In genomic region chr16:57188711-57189002, GRCh38 we compare ENCODE assay signal across 17 cellular contexts. TPM values are rescaled to one million over a fixed set of nuclear protein-coding genes. Genes with fewer than 3 reads are reported as not detected.
DNase-seq lines count a peak whose midpoint lies in the region; ATAC-seq and TF ChIP-seq lines count a peak whose summit lies in the region.
"Had no signal": no experiment of that assay in that cellular context is flagged by ENCODE, and none has a peak within 500 bp of the region (broad histone marks: within the 10 kb centered on the region; RNA-seq: fewer than 3 reads in every experiment).

No MANE protein-coding gene starts in this region.

- no peak overlapping the region for H3K27ac Mint-ChIP-seq in CD4-positive, CD25-positive, alpha-beta regulatory T cell
- peak overlapping the region; percentile 45 for H3K27ac Mint-ChIP-seq in activated naive CD8-positive, alpha-beta T cell treated with anti-CD3 and anti-CD28 coated beads for 36 hours
- peak overlapping the region in 4 of 10 donors; percentile 5 to 66 (median 37) for H3K27ac Mint-ChIP-seq in naive thymus-derived CD8-positive, alpha-beta T cell
- H3K27ac Mint-ChIP-seq: B cell had no signal

- CTCF ChIA-PET in HEK293 (lab: Yijun Ruan, JAX) = no interaction called here

- intact Hi-C loops in upper lobe of right lung (cut with DNase I) = no loop called here

- H3K9me3 Mint-ChIP-seq in CD4-positive, CD25-positive, alpha-beta regulatory T cell = peaks cover 0 to 3% (median 0%) of the 10 kb centered on the region in 7 donors
- H3K9me3 Mint-ChIP-seq in activated naive CD8-positive, alpha-beta T cell treated with anti-CD3 and anti-CD28 coated beads for 36 hours = peaks cover 2% of the 10 kb centered on the region
- H3K9me3 Mint-ChIP-seq in naive thymus-derived CD8-positive, alpha-beta T cell = peaks cover 0 to 2% (median 0%) of the 10 kb centered on the region in 9 donors

- H3K4me1 ChIP-seq in CD4-positive, CD25-positive, alpha-beta regulatory T cell (ENCODE audit: control insufficient read depth, insufficient read depth, low read length, poor library complexity, severe bottlenecking) = peaks cover 45% of the 10 kb centered on the region
- H3K4me1 ChIP-seq in HEK293 (ENCODE audit: control insufficient read depth, insufficient read depth, low read length) (peaks cover 20% of the 10 kb centered on the region), upper lobe of right lung (peaks cover 35% of the 10 kb centered on the region)

- H3K27me3 ChIP-seq in CD4-positive, CD25-positive, alpha-beta regulatory T cell (ENCODE audit: control insufficient read depth, insufficient read depth, low read length) = no peaks in the 10 kb centered on the region
- H3K27me3 ChIP-seq in upper lobe of right lung = no peaks in the 10 kb centered on the region
- H3K27me3 ChIP-seq: foreskin keratinocyte had no signal

- DNase-seq in CD4-positive, CD25-positive, alpha-beta regulatory T cell = no peak
- no peak for DNase-seq in activated naive CD8-positive, alpha-beta T cell treated with anti-CD3 and anti-CD28 coated beads for 36 hours
- no peak for DNase-seq in naive thymus-derived CD8-positive, alpha-beta T cell
- DNase-seq in upper lobe of right lung = no peak
- DNase-seq: activated naive CD4-positive, alpha-beta T cell treated with anti-CD3 and anti-CD28 coated beads, Interleukin-2, amount 50 U/mL, for 16 hours; caudate nucleus; DMS79; foreskin keratinocyte; NCI-H2029; NCI-H69; SW 1271 had no signal

- TF ChIP-seq CTCF in HEK293 (tag by site-specific recombination; IDR thresholded peaks at IDR 0.05) (no peak), upper lobe of right lung (IDR thresholded peaks at IDR 0.05) (no peak)

- peaks cover 4% of the 10 kb centered on the region for H3K36me3 ChIP-seq in CD4-positive, CD25-positive, alpha-beta regulatory T cell (ENCODE audit: control insufficient read depth, insufficient read depth, low read length)
- H3K36me3 ChIP-seq in HEK293 (ENCODE audit: control insufficient read depth in 2 of 2, insufficient read depth in 1 of 2, low read length in 2 of 2) (no peaks in the 10 kb centered on the region), upper lobe of right lung (no peaks in the 10 kb centered on the region)

- ATAC-seq in CD4-positive, CD25-positive, alpha-beta regulatory T cell (ENCODE audit: low read depth in 2 of 2) = no peak
- no peak for ATAC-seq in naive thymus-derived CD8-positive, alpha-beta T cell
- ATAC-seq in upper lobe of right lung (no peak), GM21737 (IDR thresholded peaks at IDR 0.05; ENCODE audit: unreplicated experiment) (no peak), GM21825 (IDR thresholded peaks at IDR 0.05; ENCODE audit: unreplicated experiment) (no peak), HG02884 (IDR thresholded peaks at IDR 0.05; ENCODE audit: unreplicated experiment) (no peak)
- ATAC-seq: foreskin keratinocyte had no signal

- no peaks in the 10 kb centered on the region for H3K27me3 Mint-ChIP-seq in CD4-positive, CD25-positive, alpha-beta regulatory T cell
- H3K27me3 Mint-ChIP-seq in activated naive CD8-positive, alpha-beta T cell treated with anti-CD3 and anti-CD28 coated beads for 36 hours = no peaks in the 10 kb centered on the region
- no peaks in the 10 kb centered on the region for H3K27me3 Mint-ChIP-seq in naive thymus-derived CD8-positive, alpha-beta T cell
- H3K27me3 Mint-ChIP-seq: B cell had no signal

- peak overlapping the region; percentile 42 to 73 (median 56) for H3K4me3 Mint-ChIP-seq in CD4-positive, CD25-positive, alpha-beta regulatory T cell
- peak overlapping the region; percentile 7 for H3K4me3 Mint-ChIP-seq in activated naive CD8-positive, alpha-beta T cell treated with anti-CD3 and anti-CD28 coated beads for 36 hours
- H3K4me3 Mint-ChIP-seq in naive thymus-derived CD8-positive, alpha-beta T cell = peak overlapping the region in 9 of 10 donors; percentile 5 to 68 (median 48)

- H3K36me3 Mint-ChIP-seq in CD4-positive, CD25-positive, alpha-beta regulatory T cell = no peaks in the 10 kb centered on the region
- peaks cover 14% of the 10 kb centered on the region for H3K36me3 Mint-ChIP-seq in activated naive CD8-positive, alpha-beta T cell treated with anti-CD3 and anti-CD28 coated beads for 36 hours
- H3K36me3 Mint-ChIP-seq in naive thymus-derived CD8-positive, alpha-beta T cell = peaks cover 0 to 17% (median 0%) of the 10 kb centered on the region in 3 donors

- H3K9me3 ChIP-seq in CD4-positive, CD25-positive, alpha-beta regulatory T cell (ENCODE audit: control insufficient read depth in 2 of 2, low read length in 2 of 2) = no peaks in the 10 kb centered on the region
- H3K9me3 ChIP-seq in HEK293 (ENCODE audit: control insufficient read depth, insufficient read depth, low read depth, low read length) = no peaks in the 10 kb centered on the region
- no peaks in the 10 kb centered on the region for H3K9me3 ChIP-seq in upper lobe of right lung

- no peak overlapping the region for H3K4me3 ChIP-seq in CD4-positive, CD25-positive, alpha-beta regulatory T cell (ENCODE audit: low read depth, low read length)
- H3K4me3 ChIP-seq in HEK293 (ENCODE audit: low read depth, low read length) (no peak overlapping the region), upper lobe of right lung (no peak overlapping the region)
- H3K4me3 ChIP-seq: lung had no signal

- peaks cover 31 to 76% (median 53%) of the 10 kb centered on the region in 4 donors for H3K4me1 Mint-ChIP-seq in CD4-positive, CD25-positive, alpha-beta regulatory T cell
- H3K4me1 Mint-ChIP-seq in activated naive CD8-positive, alpha-beta T cell treated with anti-CD3 and anti-CD28 coated beads for 36 hours = peaks cover 52% of the 10 kb centered on the region
- peaks cover 33 to 70% (median 66%) of the 10 kb centered on the region in 4 donors for H3K4me1 Mint-ChIP-seq in naive thymus-derived CD8-positive, alpha-beta T cell

- no peak overlapping the region for H3K27ac ChIP-seq in CD4-positive, CD25-positive, alpha-beta regulatory T cell (ENCODE audit: insufficient read depth, low read length, poor library complexity, severe bottlenecking)
- H3K27ac ChIP-seq in HEK293 (ENCODE audit: extremely low read depth, low read depth, low read length) = no peak overlapping the region
- H3K27ac ChIP-seq in upper lobe of right lung = no peak overlapping the region
- H3K27ac ChIP-seq: foreskin keratinocyte had no signal

- POLR2A ChIA-PET in HEK293 (lab: Yijun Ruan, JAX) = no interaction called here
- POLR2A ChIA-PET in naive thymus-derived CD8-positive, alpha-beta T cell (lab: Charles Lee) = interaction anchor here (0.7 kb wide), 1 partner anchor 33 kb away, joined by 4 read pairs; no protein-coding TSS in a partner anchor

TF ChIP-seq in HEK293, 187 proteins besides CTCF, POLR2A, EP300 and RAD21:
- TF ChIP-seq ZNF362 (tag by site-specific recombination; IDR thresholded peaks at IDR 0.05) = 0 out of 2 replicates have a peak, but pooled peaks have one; percentile 48
- no peak for TF ChIP-seq ZNF423 (tag by site-specific recombination; IDR thresholded peaks at IDR 0.05)
- no peak for TF ChIP-seq ZSCAN23 (tag by site-specific recombination; IDR thresholded peaks at IDR 0.05)
- TF ChIP-seq ZBTB17 (tag by site-specific recombination; IDR thresholded peaks at IDR 0.05) = 0 out of 2 replicates have a peak, but pooled peaks have one; percentile 3
- TF ChIP-seq HOXC10 (CRISPR knock-in tag; IDR thresholded peaks at IDR 0.05) = no peak
- no peak for TF ChIP-seq KLF7 (tag by site-specific recombination; IDR thresholded peaks at IDR 0.05; ENCODE audit: borderline replicate concordance)
- no peak for TF ChIP-seq ZNF398 (tag by site-specific recombination; IDR thresholded peaks at IDR 0.05)

RNA-seq across cellular contexts. Expression of gene RSPRY1, which starts 2.5 kb away (rescaled TPM):
- 25.7 TPM for total RNA-seq in CD4-positive, CD25-positive, alpha-beta regulatory T cell
- 10 to 100 TPM; 26.7 to 46.4 (median 36.1) TPM for polyA plus RNA-seq in CD4-positive, CD25-positive, alpha-beta regulatory T cell
- total RNA-seq in activated naive CD8-positive, alpha-beta T cell treated with anti-CD3 and anti-CD28 coated beads for 36 hours = 10 to 100 TPM; 27.2 to 30.5 TPM
- total RNA-seq in naive thymus-derived CD8-positive, alpha-beta T cell = 10 to 100 TPM; 25.9 to 32.6 TPM
- 10 to 100 TPM; 28.4 to 34.6 (median 29.3) TPM for polyA plus RNA-seq in naive thymus-derived CD8-positive, alpha-beta T cell
- 36.2 TPM for total RNA-seq in upper lobe of right lung

RNA-seq across cellular contexts. Expression of gene PSME3IP1, which starts 2.8 kb away (rescaled TPM):
- total RNA-seq in CD4-positive, CD25-positive, alpha-beta regulatory T cell = 140 TPM
- polyA plus RNA-seq in CD4-positive, CD25-positive, alpha-beta regulatory T cell = 10 to 100 TPM; 68.1 to 81.5 (median 71.8) TPM
- 100 to 1,000 TPM; 109 to 117 TPM for total RNA-seq in activated naive CD8-positive, alpha-beta T cell treated with anti-CD3 and anti-CD28 coated beads for 36 hours
- 100 to 1,000 TPM; 137 to 158 TPM for total RNA-seq in naive thymus-derived CD8-positive, alpha-beta T cell
- polyA plus RNA-seq in naive thymus-derived CD8-positive, alpha-beta T cell = 10 to 100 TPM; 66.0 to 81.4 (median 67.1) TPM
- total RNA-seq in upper lobe of right lung = 77.8 TPM

RNA-seq across cellular contexts. Expression of gene ARL2BP, which starts 56.4 kb away (rescaled TPM):
- 26.9 TPM for total RNA-seq in CD4-positive, CD25-positive, alpha-beta regulatory T cell
- polyA plus RNA-seq in CD4-positive, CD25-positive, alpha-beta regulatory T cell = 100 to 1,000 TPM; 102 to 121 (median 104) TPM
- total RNA-seq in activated naive CD8-positive, alpha-beta T cell treated with anti-CD3 and anti-CD28 coated beads for 36 hours = 10 to 100 TPM; 16.2 to 17.1 TPM
- total RNA-seq in naive thymus-derived CD8-positive, alpha-beta T cell = 10 to 100 TPM; 58.0 to 61.3 TPM
- polyA plus RNA-seq in naive thymus-derived CD8-positive, alpha-beta T cell = 100 to 1,000 TPM; 148 to 154 (median 153) TPM
- total RNA-seq in upper lobe of right lung = 60.0 TPM
